In genomic region chr2:147013696-147014392, GRCh38 we compare ENCODE assay signal across 31 cellular contexts.
"Had no signal": no experiment of that assay in that cellular context is flagged by ENCODE, and none has a peak within 500 bp of the region (broad histone marks: within the 10 kb centered on the region; RNA-seq: fewer than 3 reads in every experiment).

No MANE protein-coding gene starts in this region.

- H3K9me3 ChIP-seq: gastrocnemius medialis, heart left ventricle had no signal

- DNase-seq: activated CD4-positive, alpha-beta memory T cell treated with anti-CD3 and anti-CD28 coated beads for 36 hours; activated CD4-positive, alpha-beta T cell treated with anti-CD3 and anti-CD28 coated beads for 36 hours; activated CD4-positive, alpha-beta T cell treated with anti-CD3 and anti-CD28 coated beads, Interleukin-2, amount 10 ng/mL, durations not matched to agents 24 days and 14 days; activated CD4-positive, CD25-positive, alpha-beta regulatory T cell; activated CD4-positive, CD25-positive, alpha-beta regulatory T cell treated with anti-CD3 and anti-CD28 coated beads, Interleukin-2, amount 50 U/mL, for 72 hours; activated CD8-positive, alpha-beta memory T cell treated with anti-CD3 and anti-CD28 coated beads, Interleukin-2, amount 10 ng/mL, durations not matched to agents 7 days and 5 days; activated CD8-positive, alpha-beta memory T cell treated with anti-CD3 and anti-CD28 coated beads, Interleukin-2, amount 50 U/mL, for 4 hours; activated CD8-positive, alpha-beta T cell treated with anti-CD3 and anti-CD28 coated beads, Interleukin-2, amount 10 ng/mL, durations not matched to agents 7 days and 5 days; activated effector memory CD4-positive, alpha-beta T cell treated with anti-CD3 and anti-CD28 coated beads, Interleukin-2, amount 50 U/mL, for 16 hours; activated naive CD4-positive, alpha-beta T cell; activated naive CD4-positive, alpha-beta T cell treated with anti-CD3 and anti-CD28 coated beads, Interleukin-2, amount 10 ng/mL, durations not matched to agents 7 days and 5 days; activated naive CD8-positive, alpha-beta T cell treated with anti-CD3 and anti-CD28 coated beads, Interleukin-2, amount 10 ng/mL, durations not matched to agents 7 days and 5 days; activated T-cell treated with anti-CD3 and anti-CD28 coated beads, Interleukin-2, amount 50 U/mL, for 1 hour; activated T-cell treated with anti-CD3 and anti-CD28 coated beads, Interleukin-2, amount 50 U/mL, for 48 hours; amniotic stem cell; anterior cingulate cortex; brain microvascular endothelial cell; dorsolateral prefrontal cortex; effector memory CD4-positive, alpha-beta T cell; endodermal cell; foreskin keratinocyte; gastrocnemius medialis; glutamatergic neuron; heart left ventricle; T-helper 2 cell had no signal

- H3K27ac ChIP-seq: brain microvascular endothelial cell, coronary artery, dorsolateral prefrontal cortex, foreskin keratinocyte, gastrocnemius medialis, heart left ventricle, hepatocyte had no signal

- H3K27me3 ChIP-seq: brain microvascular endothelial cell, foreskin keratinocyte, gastrocnemius medialis, heart left ventricle, hepatocyte had no signal

- ATAC-seq: activated CD4-positive, alpha-beta T cell treated with anti-CD3 and anti-CD28 coated beads for 36 hours; activated CD8-positive, alpha-beta memory T cell treated with anti-CD3 and anti-CD28 coated beads, Interleukin-2, amount 10 ng/mL, durations not matched to agents 7 days and 5 days; activated CD8-positive, alpha-beta T cell treated with anti-CD3 and anti-CD28 coated beads, Interleukin-2, amount 10 ng/mL, durations not matched to agents 7 days and 5 days; activated naive CD4-positive, alpha-beta T cell treated with anti-CD3 and anti-CD28 coated beads, Interleukin-2, amount 50 U/mL, for 72 hours; esophagus mucosa; foreskin keratinocyte; gastrocnemius medialis; heart left ventricle had no signal

- H3K36me3 ChIP-seq: brain microvascular endothelial cell, gastrocnemius medialis, heart left ventricle had no signal

- H2AFZ ChIP-seq: hepatocyte had no signal

- FAIRE-seq: astrocyte, bronchial epithelial cell had no signal

- H3K4me3 ChIP-seq: coronary artery, dorsolateral prefrontal cortex, gastrocnemius medialis, heart left ventricle, hepatocyte had no signal

- H3K4me1 ChIP-seq: foreskin keratinocyte, gastrocnemius medialis, heart left ventricle had no signal

- H3K79me2 ChIP-seq: hepatocyte had no signal

- H3K4me2 ChIP-seq: hepatocyte had no signal
